8 cellular contexts compared by ENCODE assay signal in the genomic region with DNA sequence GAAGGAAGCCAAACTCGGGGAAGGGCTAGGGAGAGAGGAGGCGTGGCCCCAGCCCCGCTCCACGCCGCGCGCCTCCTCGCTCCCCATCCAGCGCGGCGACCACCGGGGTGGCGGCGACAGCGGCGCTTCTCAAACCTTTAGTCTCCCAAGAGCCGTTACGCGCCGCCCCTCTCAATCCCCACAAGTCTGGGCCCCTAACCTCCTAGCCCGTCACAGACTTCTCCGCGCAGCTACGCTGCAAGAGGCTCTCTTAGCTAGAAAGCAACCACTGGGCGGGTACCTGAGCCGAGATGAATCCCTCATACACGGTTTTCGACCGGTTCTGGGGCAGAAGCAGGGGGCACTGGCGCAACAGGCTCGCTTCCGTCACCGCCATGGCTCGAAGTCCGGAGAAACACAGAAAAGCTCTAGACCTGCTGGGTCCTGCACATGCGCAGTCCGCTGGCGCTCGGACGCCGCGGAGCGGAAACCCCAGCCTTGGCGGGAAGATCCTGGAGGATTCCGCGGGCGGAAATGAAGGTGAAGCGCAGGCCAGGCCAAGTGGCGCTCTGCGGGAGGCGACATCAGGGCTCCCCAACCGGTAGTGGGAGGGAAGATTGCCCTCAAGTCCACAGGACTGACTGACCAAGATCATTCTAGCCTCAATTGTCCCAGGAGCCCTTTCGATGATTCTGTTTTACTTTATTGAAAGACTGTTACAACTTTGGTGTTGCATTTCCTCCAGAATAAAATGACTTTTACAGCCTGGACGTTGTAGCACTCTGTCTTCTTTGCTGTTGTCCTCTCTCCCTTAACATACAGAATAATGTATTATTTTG. TPM values are rescaled to one million over a fixed set of nuclear protein-coding genes. Genes with fewer than 3 reads are reported as not detected.
DNase-seq lines count a peak whose midpoint lies in the region; ATAC-seq and TF ChIP-seq lines count a peak whose summit lies in the region.

A gene (minus strand): TSS at position 388 of the 818 bp plus-strand sequence. CDS start 12 bp downstream, at position 376.

- peak; percentile 77 for TF ChIP-seq POLR2A in right lobe of liver (IDR thresholded peaks at IDR 0.05)

- H3K27ac ChIP-seq in CD4-positive, alpha-beta T cell (ENCODE audit: low read depth, low read length) = no peak within 1 kb of the TSS
- H3K27ac ChIP-seq in duodenal mucosa (ENCODE audit: low read depth, low read length) (peak within 1 kb of the TSS; percentile 76), right lobe of liver (peak within 1 kb of the TSS; percentile 90 to 91 (median 91))

- POLR2A ChIA-PET in CD4-positive, alpha-beta T cell (lab: Charles Lee) = interaction anchor here (0.7 kb wide), 1 partner anchor 194 kb away, joined by 3 read pairs; a partner anchor contains a TSS

- intact Hi-C loops in CD4-positive, alpha-beta T cell (cut with DNase I, micrococcal nuclease) = loop anchor here in 1 of 2 experiments (5.0 kb wide), 1 partner anchor 194 kb away; a partner anchor contains a TSS
- intact Hi-C loops in right lobe of liver (cut with DNase I) = no loop called here

- no peaks in the 10 kb centered on the region for H3K9me3 ChIP-seq in CD4-positive, alpha-beta T cell (ENCODE audit: control insufficient read depth, low read length)
- H3K9me3 ChIP-seq in duodenal mucosa (ENCODE audit: control insufficient read depth in 1 of 2, low read length in 2 of 2) (no peaks in the 10 kb centered on the region), right lobe of liver (no peaks in the 10 kb centered on the region)

- CTCF ChIA-PET in CD4-positive, alpha-beta T cell (lab: Charles Lee) = no interaction called here

- peak within 1 kb of the TSS; percentile 94 for H3K4me3 Mint-ChIP-seq in CD4-positive, alpha-beta T cell

- peak within 1 kb of the TSS; percentile 70 for H3K27ac Mint-ChIP-seq in CD4-positive, alpha-beta T cell

- H3K4me1 Mint-ChIP-seq in CD4-positive, alpha-beta T cell (ENCODE audit: low read depth) = peaks cover 39% of the 10 kb centered on the region

- DNase-seq in CD4-positive, alpha-beta T cell = peak; percentile 15 to 61 (median 38)
- peak; percentile 93 for DNase-seq in NCI-H774 (lab: John Stamatoyannopoulos, UW)
- peak; percentile 87 to 89 for DNase-seq in activated CD4-positive, alpha-beta T cell treated with anti-CD3 and anti-CD28 coated beads, Interleukin-2, amount 50 U/mL, for 48 hours
- peak; percentile 94 to 95 (median 95) for DNase-seq in right lobe of liver
- DNase-seq in stimulated activated CD4-positive, alpha-beta T cell treated with anti-CD3 and anti-CD28 coated beads, Interleukin-4, amount 100 ng/mL, for 24 hours = peak; percentile 77

- peak within 1 kb of the TSS; percentile 63 to 80 for H3K9ac ChIP-seq in duodenal mucosa (ENCODE audit: low read depth in 1 of 2, low read length in 2 of 2)

- 0% methylated on average over 16 of the region's 54 CpGs for WGBS in right lobe of liver (ENCODE audit: insufficient coverage, low coverage, low lambda C conversion rate, missing lambda C conversion rate)

- no peaks in the 10 kb centered on the region for H3K27me3 ChIP-seq in CD4-positive, alpha-beta T cell (ENCODE audit: control insufficient read depth, insufficient read depth, low read length)
- H3K27me3 ChIP-seq in duodenal mucosa (ENCODE audit: control insufficient read depth in 1 of 2, insufficient read depth in 2 of 2, low read length in 2 of 2) = no peaks in the 10 kb centered on the region
- no peaks in the 10 kb centered on the region for H3K27me3 ChIP-seq in right lobe of liver

- no peaks in the 10 kb centered on the region for H3K9me3 Mint-ChIP-seq in CD4-positive, alpha-beta T cell

- peaks cover 9 to 10% of the 10 kb centered on the region in 2 donors for H3K4me1 ChIP-seq in duodenal mucosa (ENCODE audit: control insufficient read depth in 1 of 2, insufficient read depth in 2 of 2, low read length in 2 of 2)
- peaks cover 0 to 16% (median 5%) of the 10 kb centered on the region in 4 donors for H3K4me1 ChIP-seq in right lobe of liver

- ATAC-seq in CD4-positive, alpha-beta T cell (ENCODE audit: poor library complexity) = peak; percentile 83
- ATAC-seq in GM19438 (IDR thresholded peaks at IDR 0.05; ENCODE audit: low read depth, unreplicated experiment) (peak; percentile 89), HG03571 (IDR thresholded peaks at IDR 0.05; ENCODE audit: unreplicated experiment) (peak; percentile 75), right lobe of liver (peak; percentile 97 to 98 (median 98))

- TF ChIP-seq CTCF in CD4-positive, alpha-beta T cell (IDR thresholded peaks at IDR 0.05) = no peak
- no peak for TF ChIP-seq CTCF in right lobe of liver (IDR thresholded peaks at IDR 0.05)

- H3K36me3 ChIP-seq in duodenal mucosa (ENCODE audit: control insufficient read depth in 1 of 2, insufficient read depth in 2 of 2, low read length in 2 of 2) (no peaks in the 10 kb centered on the region), right lobe of liver (no peaks in the 10 kb centered on the region)

- H3K36me3 Mint-ChIP-seq in CD4-positive, alpha-beta T cell (ENCODE audit: low read depth) = peaks cover 8% of the 10 kb centered on the region

- no peaks in the 10 kb centered on the region for H3K27me3 Mint-ChIP-seq in CD4-positive, alpha-beta T cell

- H3K4me3 ChIP-seq in duodenal mucosa (ENCODE audit: low read depth in 1 of 2, low read length in 2 of 2) (peak within 1 kb of the TSS; percentile 80 to 95), right lobe of liver (peak within 1 kb of the TSS; percentile 91 to 98 (median 92))

RNA-seq across cellular contexts. Expression of the gene that starts here (rescaled TPM):
- total RNA-seq in CD4-positive, alpha-beta T cell = 1 to 10 TPM; 4.6 to 5.5 TPM
- total RNA-seq in right lobe of liver = 10 to 100 TPM in 5 of 6 experiments, 1 to 10 TPM in 1; 6.8 to 22.3 (median 15.3) TPM

Comparison
In these comparisons a context has a peak if more than half of its experiments do, and no peak if none do; other contexts are left out.
1. DNase-seq: peak in every context shown above with its lines; median percentile 95 in right lobe of liver; 93 in NCI-H774; 88 in activated CD4-positive, alpha-beta T cell treated with anti-CD3 and anti-CD28 coated beads, Interleukin-2, amount 50 U/mL, for 48 hours; 77 in stimulated activated CD4-positive, alpha-beta T cell treated with anti-CD3 and anti-CD28 coated beads, Interleukin-4, amount 100 ng/mL, for 24 hours; 38 in CD4-positive, alpha-beta T cell.